1 cellular context compared by ENCODE assay signal in genomic region chr15:69167218-69167842, GRCh38.
TF ChIP-seq lines count a peak whose summit lies in the region.

No MANE protein-coding gene starts in this region.

TF ChIP-seq in K562, 482 proteins besides CTCF, POLR2A, EP300 and RAD21 (continued from another document):
- TF ChIP-seq MGA (IDR thresholded peaks at IDR 0.05) (peak; percentile 35; the same call in 1 of the 2 replicates), HMBOX1 (IDR thresholded peaks at IDR 0.05) (peak; percentile 87)
